Comparison of ENCODE assay signal across 1 cellular context in genomic region chr10:79360499-79361342, GRCh38.
TF ChIP-seq lines count a peak whose summit lies in the region.

No MANE protein-coding gene starts in this region.

TF ChIP-seq in IMR-90, 13 proteins besides CTCF, POLR2A, EP300 and RAD21 (continued from another document):
- TF ChIP-seq CEBPB (IDR thresholded peaks at IDR 0.05; ENCODE audit: low read depth, low read length): no peak
- TF ChIP-seq MAZ (IDR thresholded peaks at IDR 0.05; ENCODE audit: borderline replicate concordance, low read depth, low read length): no peak
